8 cellular contexts compared by ENCODE assay signal in the genomic region with DNA sequence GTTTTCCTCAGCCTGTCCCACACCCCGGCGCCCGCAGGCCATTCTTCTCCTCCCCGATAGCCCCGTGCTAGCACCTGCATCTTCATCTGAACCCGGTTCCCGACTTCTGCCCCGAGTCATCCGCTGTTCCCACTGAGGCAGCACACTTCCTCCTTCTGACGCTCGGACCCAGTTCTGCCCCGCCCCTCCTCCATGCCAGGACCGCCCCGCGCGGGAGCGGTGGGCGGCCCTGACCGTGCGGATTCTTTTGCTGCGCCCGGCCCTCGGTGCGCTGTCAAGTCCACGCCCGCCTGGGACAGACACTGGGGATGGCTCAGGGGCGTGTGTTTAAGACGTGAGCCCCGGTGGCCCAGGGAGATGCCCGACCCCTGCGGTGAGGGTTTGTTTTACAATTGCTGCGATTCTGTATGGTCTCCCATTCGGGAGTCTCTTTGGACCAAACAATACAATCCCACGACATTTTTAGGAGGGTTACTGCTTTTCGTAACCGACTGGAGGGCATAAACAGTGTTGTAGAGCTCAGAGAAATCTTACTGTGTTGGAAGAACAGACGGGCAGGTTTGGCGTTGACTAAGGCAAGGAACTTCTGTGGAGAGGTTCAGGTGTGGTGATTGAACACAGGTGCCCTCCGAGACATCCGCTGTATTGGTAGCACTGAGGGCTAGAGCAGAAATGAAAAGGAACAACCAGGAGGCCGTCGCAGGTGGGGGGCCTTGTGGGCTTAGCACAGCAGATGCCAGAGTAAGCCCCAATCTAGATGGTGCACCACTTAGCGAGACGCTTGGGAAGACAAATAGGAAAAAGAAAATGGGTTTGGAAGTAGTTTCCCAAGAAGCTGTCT. TPM values are rescaled to one million over a fixed set of nuclear protein-coding genes. Genes with fewer than 3 reads are reported as not detected.
DNase-seq lines count a peak whose midpoint lies in the region; ATAC-seq and TF ChIP-seq lines count a peak whose summit lies in the region.

No MANE protein-coding gene starts in this region.

- peak overlapping the region; percentile 75 to 100 for H3K9ac ChIP-seq in duodenal mucosa (ENCODE audit: low read depth in 1 of 2, low read length in 2 of 2)

- no peaks in the 10 kb centered on the region for H3K36me3 ChIP-seq in BE2C
- H3K36me3 ChIP-seq in duodenal mucosa (ENCODE audit: control insufficient read depth in 1 of 2, insufficient read depth in 2 of 2, low read length in 2 of 2): peaks cover 2 to 7% of the 10 kb centered on the region in 2 donors
- H3K36me3 ChIP-seq in lung (ENCODE audit: control insufficient read depth in 2 of 2, insufficient read depth in 2 of 2, low read length in 2 of 2): no peaks in the 10 kb centered on the region

- no peaks in the 10 kb centered on the region for H3K4me1 ChIP-seq in BE2C
- peaks cover 15 to 24% of the 10 kb centered on the region in 2 donors for H3K4me1 ChIP-seq in duodenal mucosa (ENCODE audit: control insufficient read depth in 1 of 2, insufficient read depth in 2 of 2, low read length in 2 of 2)
- H3K4me1 ChIP-seq in lung (ENCODE audit: control insufficient read depth in 2 of 2, insufficient read depth in 2 of 2, low read length in 2 of 2): peaks cover 8 to 13% of the 10 kb centered on the region in 2 donors

- DNase-seq in BE2C: peak; percentile 86
- peak; percentile 78 to 91 for DNase-seq in NCI-H526 (lab: John Stamatoyannopoulos, UW)
- peak; percentile 88 for DNase-seq in activated CD4-positive, alpha-beta memory T cell treated with anti-CD3 and anti-CD28 coated beads for 36 hours
- peak; percentile 86 for DNase-seq in lung (ENCODE audit: low spot score)
- peak; percentile 57 to 84 (median 64) for DNase-seq in stimulated activated CD4-positive, alpha-beta T cell treated with anti-CD3 and anti-CD28 coated beads, TNF-alpha, amount 100 ng/mL, for 24 hours (ENCODE audit: low read depth in 3 of 3)

- H3K27me3 ChIP-seq in BE2C (no peaks in the 10 kb centered on the region), duodenal mucosa (ENCODE audit: control insufficient read depth in 1 of 2, insufficient read depth in 2 of 2, low read length in 2 of 2) (no peaks in the 10 kb centered on the region), lung (ENCODE audit: control insufficient read depth, insufficient read depth) (no peaks in the 10 kb centered on the region)

- no peaks in the 10 kb centered on the region for H3K27me3 Mint-ChIP-seq in activated CD4-positive, alpha-beta memory T cell treated with anti-CD3 and anti-CD28 coated beads for 36 hours

- CTCF ChIA-PET in activated CD4-positive, alpha-beta memory T cell treated with anti-CD3 and anti-CD28 coated beads for 36 hours (lab: Charles Lee): interaction anchor here (1.0 to 1.9 kb wide), 5 partner anchors 23 to 458 kb away, joined by 4 to 7 read pairs (median 5); partner anchors contain the start of gene SCAP

- POLR2A ChIA-PET in activated CD4-positive, alpha-beta memory T cell treated with anti-CD3 and anti-CD28 coated beads for 36 hours (lab: Charles Lee): interaction anchor here (0.7 to 1.8 kb wide), 6 partner anchors 8 to 536 kb away, joined by 3 to 10 read pairs (median 5); partner anchors contain the start of genes KIF9, KLHL18, SCAP and SETD2

- H3K36me3 Mint-ChIP-seq in activated CD4-positive, alpha-beta memory T cell treated with anti-CD3 and anti-CD28 coated beads for 36 hours: peaks cover 3% of the 10 kb centered on the region

- H3K9me3 ChIP-seq in BE2C (no peaks in the 10 kb centered on the region), duodenal mucosa (ENCODE audit: control insufficient read depth in 1 of 2, low read length in 2 of 2) (no peaks in the 10 kb centered on the region), lung (ENCODE audit: control insufficient read depth in 2 of 2, insufficient read depth in 1 of 2, low read length in 1 of 2) (no peaks in the 10 kb centered on the region)

- peak overlapping the region; percentile 99 for H3K4me3 Mint-ChIP-seq in activated CD4-positive, alpha-beta memory T cell treated with anti-CD3 and anti-CD28 coated beads for 36 hours

- TF ChIP-seq CTCF in BE2C (IDR thresholded peaks at IDR 0.05; ENCODE audit: low read depth, low read length): no peak
- no peak for TF ChIP-seq CTCF in lung (IDR thresholded peaks at IDR 0.05; ENCODE audit: control extremely low read depth, extremely low read depth)

- H3K27ac ChIP-seq in duodenal mucosa (ENCODE audit: low read depth, low read length) (peak overlapping the region; percentile 90), lung (ENCODE audit: low read depth in 1 of 2, low read length in 1 of 2) (peak overlapping the region; percentile 96 to 97)

- WGBS in lung, 2 donors: 7 to 10% methylated on average over 38 to 44 of the region's 44 CpGs

- no peaks in the 10 kb centered on the region for H3K9me3 Mint-ChIP-seq in activated CD4-positive, alpha-beta memory T cell treated with anti-CD3 and anti-CD28 coated beads for 36 hours

- intact Hi-C loops in activated CD4-positive, alpha-beta memory T cell treated with anti-CD3 and anti-CD28 coated beads for 36 hours (cut with micrococcal nuclease): loop anchor here (2.0 to 5.0 kb wide), 5 partner anchors 99 to 706 kb away; partner anchors contain the start of genes KIF9, KLHL18 and SETD2

- ATAC-seq in GM19023 (IDR thresholded peaks at IDR 0.05; ENCODE audit: unreplicated experiment) (peak; percentile 61), HG03175 (IDR thresholded peaks at IDR 0.05; ENCODE audit: unreplicated experiment) (peak; percentile 67), lung (ENCODE audit: insufficient read depth, low FRiP score) (peak; percentile 81)

- peaks cover 52% of the 10 kb centered on the region for H3K4me1 Mint-ChIP-seq in activated CD4-positive, alpha-beta memory T cell treated with anti-CD3 and anti-CD28 coated beads for 36 hours (ENCODE audit: low read depth)

- H3K27ac Mint-ChIP-seq in activated CD4-positive, alpha-beta memory T cell treated with anti-CD3 and anti-CD28 coated beads for 36 hours: peak overlapping the region; percentile 98

- peak overlapping the region; percentile 78 for H3K4me3 ChIP-seq in BE2C (ENCODE audit: low read depth, low read length)
- H3K4me3 ChIP-seq in duodenal mucosa (ENCODE audit: low read depth in 1 of 2, low read length in 2 of 2): peak overlapping the region; percentile 82 to 98
- H3K4me3 ChIP-seq in lung: peak overlapping the region; percentile 93

RNA-seq across cellular contexts. Expression of gene PTPN23, which starts 0.7 kb away (rescaled TPM):
- 33.7 TPM for polyA plus RNA-seq in BE2C (2012; ENCODE audit: insufficient read depth, insufficient read length, low read depth)
- total RNA-seq in activated CD4-positive, alpha-beta memory T cell treated with anti-CD3 and anti-CD28 coated beads for 36 hours: 10 to 100 TPM; 27.9 to 29.7 TPM
- total RNA-seq in lung: 10 to 100 TPM; 25.1 to 52.3 TPM
- polyA plus RNA-seq in lung: 10 to 100 TPM; 20.4 to 23.3 TPM

Comparison
In these comparisons a context has a peak if more than half of its experiments do, and no peak if none do; other contexts are left out.
1. Peak in every context shown above with its lines: DNase-seq, ATAC-seq, H3K4me3 ChIP-seq and H3K27ac ChIP-seq.